8 cellular contexts compared by ENCODE assay signal in genomic region chr10:120948889-120949382, GRCh38.
DNase-seq lines count a peak whose midpoint lies in the region; ATAC-seq and TF ChIP-seq lines count a peak whose summit lies in the region.

No MANE protein-coding gene starts in this region.

- in situ Hi-C loops in HAP-1 (cut with MboI; ENCODE audit: low sequenced_read_pairs), result loop anchor here (25.0 kb wide), 1 partner anchor 663 kb away; no protein-coding TSS in a partner anchor

- peak overlapping the region; percentile 25 for H3K4me3 ChIP-seq in HAP-1
- H3K4me3 ChIP-seq in NT2/D1 (ENCODE audit: insufficient read length, low read depth), result peak overlapping the region; percentile 56
- H3K4me3 ChIP-seq in neutrophil (ENCODE audit: low read depth in 1 of 2, low read length in 1 of 2), result peak overlapping the region in 1 of 2 experiments; percentile 52
- H3K4me3 ChIP-seq in thymus (ENCODE audit: low read length), result peak overlapping the region; percentile 30

- no peaks in the 10 kb centered on the region; the same call in 1 of the 2 replicates for H3K9me3 ChIP-seq in ES-I3 (ENCODE audit: control insufficient read depth, insufficient read depth, low read length)
- peaks cover 5% of the 10 kb centered on the region; the same call in 1 of the 2 replicates for H3K9me3 ChIP-seq in HAP-1
- H3K9me3 ChIP-seq in NT2/D1 (ENCODE audit: insufficient read depth, low read length), result 0 out of 2 replicates have a peak, but pooled peaks cover 7% of the 10 kb centered on the region
- no peaks in the 10 kb centered on the region for H3K9me3 ChIP-seq in neutrophil
- no peaks in the 10 kb centered on the region for H3K9me3 ChIP-seq in thymus (ENCODE audit: control insufficient read depth)

- DNase-seq in HAP-1 (ENCODE audit: low spot score in 2 of 2), result peak; percentile 78 to 85
- DNase-seq in NT2/D1 (ENCODE audit: low read depth, low spot score), result peak; percentile 68
- DNase-seq in activated effector memory CD4-positive, alpha-beta T cell treated with anti-CD3 and anti-CD28 coated beads, Interleukin-2, amount 50 U/mL, for 16 hours, result peak; percentile 87
- DNase-seq in foreskin keratinocyte, result no peak
- no peak for DNase-seq in NCI-H1417 treated with DMSO at 0.1 percent for 48 hours (lab: John Stamatoyannopoulos, UW)

- no peaks in the 10 kb centered on the region for H3K36me3 ChIP-seq in ES-I3 (ENCODE audit: insufficient read depth, low read length)
- H3K36me3 ChIP-seq in HAP-1 (replicated peaks), result no peaks in the 10 kb centered on the region
- H3K36me3 ChIP-seq in NT2/D1 (ENCODE audit: insufficient read depth, insufficient read length, low read length), result no peaks in the 10 kb centered on the region
- no peaks in the 10 kb centered on the region for H3K36me3 ChIP-seq in neutrophil
- H3K36me3 ChIP-seq in thymus (ENCODE audit: control insufficient read depth, insufficient read depth), result no peaks in the 10 kb centered on the region

- TF ChIP-seq CTCF in foreskin keratinocyte (conservative IDR thresholded peaks at IDR 0.05), result peak; percentile 73
- peak; percentile 62 for TF ChIP-seq CTCF in neutrophil (IDR thresholded peaks at IDR 0.05)

- H3K9ac ChIP-seq in ES-I3 (ENCODE audit: low read depth, low read length), result peak overlapping the region; percentile 44; the same call in 1 of the 2 replicates
- peak overlapping the region; percentile 86 for H3K9ac ChIP-seq in NT2/D1 (ENCODE audit: insufficient read length, low read depth)

- no peak overlapping the region for H3K27ac ChIP-seq in foreskin keratinocyte
- no peak overlapping the region for H3K27ac ChIP-seq in neutrophil
- H3K27ac ChIP-seq in thymus (ENCODE audit: low read depth), result no peak overlapping the region

- 3% methylated on average over 42 of the region's 42 CpGs for WGBS in thymus

- ATAC-seq in foreskin keratinocyte, result peak; percentile 50

- H3K4me1 ChIP-seq in ES-I3 (ENCODE audit: insufficient read depth, low read length), result peaks cover 9% of the 10 kb centered on the region; the same call in 1 of the 2 replicates
- peaks cover 23% of the 10 kb centered on the region for H3K4me1 ChIP-seq in HAP-1
- H3K4me1 ChIP-seq in NT2/D1 (ENCODE audit: insufficient read depth, insufficient read length), result peaks cover 2% of the 10 kb centered on the region
- H3K4me1 ChIP-seq in foreskin keratinocyte, result peaks cover 13% of the 10 kb centered on the region
- H3K4me1 ChIP-seq in neutrophil (ENCODE audit: control insufficient read depth in 1 of 2, insufficient read depth in 1 of 2, low read depth in 1 of 2, low read length in 1 of 2), result peaks cover 3 to 12% of the 10 kb centered on the region in 2 experiments
- no peaks in the 10 kb centered on the region for H3K4me1 ChIP-seq in thymus (ENCODE audit: control insufficient read depth, insufficient read depth, low read length)

- H3K27me3 ChIP-seq in HAP-1 (ENCODE audit: low read depth) (no peaks in the 10 kb centered on the region), NT2/D1 (ENCODE audit: insufficient read depth, insufficient read length) (peaks cover 26% of the 10 kb centered on the region), foreskin keratinocyte (no peaks in the 10 kb centered on the region), neutrophil (peaks cover 71% of the 10 kb centered on the region), thymus (ENCODE audit: control insufficient read depth, insufficient read depth) (peaks cover 22% of the 10 kb centered on the region)

Comparison
In these comparisons a context has a peak if more than half of its experiments do, and no peak if none do; other contexts are left out.
1. DNase-seq: peak in HAP-1 (2 of 2), NT2/D1 (single experiment) and activated effector memory CD4-positive, alpha-beta T cell treated with anti-CD3 and anti-CD28 coated beads, Interleukin-2, amount 50 U/mL, for 16 hours (single experiment); none in foreskin keratinocyte (0 of 2) and NCI-H1417 treated with DMSO at 0.1 percent for 48 hours (single experiment).